1 cellular context compared by ENCODE assay signal in the genomic region with DNA sequence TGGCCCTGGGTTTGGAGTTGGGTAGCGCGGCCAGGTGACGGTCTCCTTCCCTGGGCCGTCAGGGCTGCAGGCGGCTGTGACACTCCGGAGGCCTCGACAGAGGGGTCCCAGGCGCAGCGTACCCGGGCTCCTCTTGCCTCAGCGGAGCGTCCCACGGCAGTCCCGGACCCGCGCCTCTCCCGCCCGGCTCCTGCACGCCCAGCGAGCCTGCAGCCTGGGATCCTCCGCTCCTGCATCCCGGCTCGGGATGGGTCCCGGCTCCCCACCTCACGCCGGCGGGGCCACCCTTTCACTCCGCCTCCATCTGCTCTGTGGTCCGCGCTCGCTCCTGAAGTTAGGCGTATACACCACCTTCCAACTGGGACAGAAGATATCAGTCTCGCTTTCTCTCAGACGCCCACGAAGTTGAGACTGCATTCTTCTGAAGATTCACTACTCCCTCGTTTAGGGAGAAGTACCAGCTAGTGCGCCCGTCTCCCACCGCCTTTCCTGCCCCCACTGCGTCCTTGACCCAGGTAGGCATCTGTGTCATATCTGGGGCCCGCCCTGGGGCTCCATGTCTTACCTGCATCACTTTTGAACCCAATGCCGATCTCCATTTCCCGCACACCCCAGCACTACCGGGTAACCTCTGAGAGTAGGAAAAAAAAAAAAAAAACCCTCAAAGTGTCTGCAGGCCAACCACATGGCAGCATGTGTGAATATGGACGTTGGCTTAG.
TF ChIP-seq lines count a peak whose summit lies in the region.

No MANE protein-coding gene starts in this region.

TF ChIP-seq in SK-N-SH treated with all-trans-retinoic acid at 6 μM for 48 hours, 23 proteins besides CTCF, POLR2A, EP300 and RAD21 (continued from another document):
- TF ChIP-seq SNAI2 (CRISPR knock-in tag; IDR thresholded peaks at IDR 0.05) (no peak), CSDC2 (CRISPR knock-in tag; IDR thresholded peaks at IDR 0.05) (no peak), ARNTL (CRISPR knock-in tag; IDR thresholded peaks at IDR 0.05; ENCODE audit: borderline replicate concordance, low read depth) (no peak), ZNF565 (CRISPR knock-in tag; conservative IDR thresholded peaks at IDR 0.05; ENCODE audit: low read depth) (no peak)
TF ChIP-seq in SK-N-SH treated with all-trans-retinoic acid at 6 μM for 48 hours: peak in this region for 0.
